24 cellular contexts compared by ENCODE assay signal in the genomic region with DNA sequence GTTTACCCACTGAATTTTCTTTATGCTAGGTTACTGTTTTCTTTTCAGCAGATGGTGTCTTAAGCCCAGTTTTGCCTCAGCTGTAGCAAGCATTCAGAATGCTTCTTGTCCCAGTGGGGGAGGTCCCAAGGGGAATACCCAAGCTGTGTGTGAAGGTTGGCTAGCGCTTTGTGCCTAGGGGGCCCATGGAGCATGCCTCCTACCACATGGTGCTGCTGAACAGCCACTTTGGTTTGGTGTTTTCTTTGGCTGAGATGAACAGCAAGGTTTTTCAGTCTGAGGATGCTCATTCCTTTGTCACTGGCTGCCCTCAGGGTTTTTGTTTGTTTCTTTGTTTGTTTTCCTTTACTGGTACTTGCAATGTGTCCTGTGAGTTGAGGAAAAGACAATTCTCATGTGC.
"Had no signal": no experiment of that assay in that cellular context is flagged by ENCODE, and none has a peak within 500 bp of the region (broad histone marks: within the 10 kb centered on the region; RNA-seq: fewer than 3 reads in every experiment).

No MANE protein-coding gene starts in this region.

- H3K36me3 ChIP-seq: brain microvascular endothelial cell, gastroesophageal sphincter had no signal

- H3K4me3 Mint-ChIP-seq: central memory CD8-positive, alpha-beta T cell; mesothelial cell of epicardium; natural killer cell treated with Interleukin-12 subunit alpha and Interleukin-12 subunit beta and Interleukin-15 and Interleukin-18, amount 100 ng/mL, for 72 hours; stimulated activated memory B cell treated with anti-CD40 and anti-IgM and Interleukin-4, amounts not matched to agents 10 μg/mL and 1 μg/mL and 100 μg/mL, for 72 hours; type B pancreatic cell had no signal

- H3K9me3 Mint-ChIP-seq: type B pancreatic cell had no signal

- H3K27me3 Mint-ChIP-seq: central memory CD8-positive, alpha-beta T cell; natural killer cell treated with Interleukin-12 subunit alpha and Interleukin-12 subunit beta and Interleukin-15 and Interleukin-18, amount 100 ng/mL, for 72 hours; stimulated activated memory B cell treated with anti-CD40 and anti-IgM and Interleukin-4, amounts not matched to agents 10 μg/mL and 1 μg/mL and 100 μg/mL, for 72 hours; type B pancreatic cell had no signal

- DNase-seq: activated CD4-positive, alpha-beta T cell treated with anti-CD3 and anti-CD28 coated beads for 1 hour; activated CD8-positive, alpha-beta memory T cell treated with anti-CD3 and anti-CD28 coated beads for 24 hours; activated CD8-positive, alpha-beta memory T cell treated with anti-CD3 and anti-CD28 coated beads, Interleukin-2, amount 50 U/mL, for 48 hours; activated effector memory CD4-positive, alpha-beta T cell treated with anti-CD3 and anti-CD28 coated beads, Interleukin-2, amount 50 U/mL, for 16 hours; activated naive CD4-positive, alpha-beta T cell treated with anti-CD3 and anti-CD28 coated beads, Interleukin-2, amount 50 U/mL, for 16 hours; activated T-cell treated with anti-CD3 and anti-CD28 coated beads, Interleukin-2, amount 50 U/mL, for 48 hours; aorta; brain microvascular endothelial cell; effector CD4-positive, alpha-beta T cell; nucleus accumbens; stimulated activated CD4-positive, alpha-beta T cell treated with anti-CD3 and anti-CD28 coated beads, Interleukin-4, amount 100 ng/mL, for 4 hours; testis had no signal

- H3K27me3 ChIP-seq: brain microvascular endothelial cell, gastroesophageal sphincter, testis had no signal

- H3K4me1 Mint-ChIP-seq: central memory CD8-positive, alpha-beta T cell; mesothelial cell of epicardium; stimulated activated memory B cell treated with anti-CD40 and anti-IgM and Interleukin-4, amounts not matched to agents 10 μg/mL and 1 μg/mL and 100 μg/mL, for 72 hours had no signal

- H3K9me3 ChIP-seq: gastroesophageal sphincter, testis had no signal

- ATAC-seq: esophagus mucosa; gastroesophageal sphincter; natural killer cell treated with Interleukin-12 subunit alpha and Interleukin-12 subunit beta and Interleukin-15 and Interleukin-18, amount 100 ng/mL, for 72 hours; sciatic nerve; stimulated activated memory B cell treated with anti-CD40 and anti-IgM and Interleukin-4, amounts not matched to agents 10 μg/mL and 1 μg/mL and 100 μg/mL, for 72 hours had no signal

- H3K27ac ChIP-seq: brain microvascular endothelial cell, coronary artery, gastroesophageal sphincter, testis, VCaP had no signal

- H3K27ac Mint-ChIP-seq: mesothelial cell of epicardium; natural killer cell treated with Interleukin-12 subunit alpha and Interleukin-12 subunit beta and Interleukin-15 and Interleukin-18, amount 100 ng/mL, for 72 hours; stimulated activated memory B cell treated with anti-CD40 and anti-IgM and Interleukin-4, amounts not matched to agents 10 μg/mL and 1 μg/mL and 100 μg/mL, for 72 hours; type B pancreatic cell had no signal

- H3K4me1 ChIP-seq: gastroesophageal sphincter, testis had no signal

- H3K36me3 Mint-ChIP-seq: mesothelial cell of epicardium; stimulated activated memory B cell treated with anti-CD40 and anti-IgM and Interleukin-4, amounts not matched to agents 10 μg/mL and 1 μg/mL and 100 μg/mL, for 72 hours; type B pancreatic cell had no signal

- H3K4me3 ChIP-seq: coronary artery, gastroesophageal sphincter, lung, smooth muscle cell, testis had no signal
